ENCODE assay signal across 1 cellular context in the genomic region with DNA sequence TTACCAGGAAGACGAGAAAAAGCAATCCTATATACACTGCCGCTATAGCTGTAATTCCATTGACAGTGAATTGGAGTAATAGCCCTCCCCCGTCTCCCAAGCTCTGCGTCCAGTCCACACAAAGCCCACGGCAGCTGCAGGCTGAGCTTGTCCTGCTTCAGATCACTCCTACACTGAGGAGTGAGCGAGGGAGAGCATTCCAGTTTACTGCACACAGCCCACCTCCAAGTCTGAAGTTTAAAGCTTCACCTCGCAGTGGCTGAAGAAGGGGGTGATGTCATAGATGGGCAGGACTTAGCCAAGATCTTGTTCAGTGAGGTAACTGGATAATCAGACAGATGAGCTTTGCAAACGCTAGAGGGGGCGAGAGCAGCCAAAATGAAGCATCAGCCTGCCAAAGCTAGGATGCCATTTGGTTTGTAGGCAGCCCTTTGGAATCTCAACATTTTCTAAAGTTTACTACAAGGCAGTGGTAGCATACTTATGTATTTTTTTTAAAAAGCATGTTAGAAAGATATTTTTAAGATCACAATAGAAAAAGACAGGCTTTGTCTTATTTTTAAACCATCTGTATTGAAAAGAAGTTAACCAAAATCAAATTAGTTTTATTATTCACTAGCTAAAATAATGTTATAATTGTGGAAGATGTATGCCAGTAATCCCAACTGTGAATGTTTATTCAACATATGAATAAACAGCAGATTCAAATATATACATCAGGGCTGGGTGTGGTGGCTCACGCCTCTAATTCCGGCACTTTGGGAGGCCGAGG.
A peak's percentile ranks its signal among the peaks of the same experiment; 100 is the strongest.
TF ChIP-seq lines count a peak whose summit lies in the region.

A gene (minus strand): TSS at position 213 of the 772 bp plus-strand sequence. CDS start 10,106 bp downstream, outside the sequence.

TF ChIP-seq in HEK293, 187 proteins besides CTCF, POLR2A, EP300 and RAD21 (continued from another document):
- TF ChIP-seq, protein P1, sequence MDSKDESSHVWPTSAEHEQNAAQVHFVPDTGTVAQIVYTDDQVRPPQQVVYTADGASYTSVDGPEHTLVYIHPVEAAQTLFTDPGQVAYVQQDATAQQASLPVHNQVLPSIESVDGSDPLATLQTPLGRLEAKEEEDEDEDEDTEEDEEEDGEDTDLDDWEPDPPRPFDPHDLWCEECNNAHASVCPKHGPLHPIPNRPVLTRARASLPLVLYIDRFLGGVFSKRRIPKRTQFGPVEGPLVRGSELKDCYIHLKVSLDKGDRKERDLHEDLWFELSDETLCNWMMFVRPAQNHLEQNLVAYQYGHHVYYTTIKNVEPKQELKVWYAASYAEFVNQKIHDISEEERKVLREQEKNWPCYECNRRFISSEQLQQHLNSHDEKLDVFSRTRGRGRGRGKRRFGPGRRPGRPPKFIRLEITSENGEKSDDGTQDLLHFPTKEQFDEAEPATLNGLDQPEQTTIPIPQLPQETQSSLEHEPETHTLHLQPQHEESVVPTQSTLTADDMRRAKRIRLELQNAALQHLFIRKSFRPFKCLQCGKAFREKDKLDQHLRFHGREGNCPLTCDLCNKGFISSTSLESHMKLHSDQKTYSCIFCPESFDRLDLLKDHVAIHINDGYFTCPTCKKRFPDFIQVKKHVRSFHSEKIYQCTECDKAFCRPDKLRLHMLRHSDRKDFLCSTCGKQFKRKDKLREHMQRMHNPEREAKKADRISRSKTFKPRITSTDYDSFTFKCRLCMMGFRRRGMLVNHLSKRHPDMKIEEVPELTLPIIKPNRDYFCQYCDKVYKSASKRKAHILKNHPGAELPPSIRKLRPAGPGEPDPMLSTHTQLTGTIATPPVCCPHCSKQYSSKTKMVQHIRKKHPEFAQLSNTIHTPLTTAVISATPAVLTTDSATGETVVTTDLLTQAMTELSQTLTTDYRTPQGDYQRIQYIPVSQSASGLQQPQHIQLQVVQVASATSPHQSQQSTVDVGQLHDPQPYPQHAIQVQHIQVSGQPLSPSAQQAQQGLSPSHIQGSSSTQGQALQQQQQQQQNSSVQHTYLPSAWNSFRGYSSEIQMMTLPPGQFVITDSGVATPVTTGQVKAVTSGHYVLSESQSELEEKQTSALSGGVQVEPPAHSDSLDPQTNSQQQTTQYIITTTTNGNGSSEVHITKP (tag by site-specific recombination; IDR thresholded peaks at IDR 0.05), result peak; percentile 62
- TF ChIP-seq, protein P2, sequence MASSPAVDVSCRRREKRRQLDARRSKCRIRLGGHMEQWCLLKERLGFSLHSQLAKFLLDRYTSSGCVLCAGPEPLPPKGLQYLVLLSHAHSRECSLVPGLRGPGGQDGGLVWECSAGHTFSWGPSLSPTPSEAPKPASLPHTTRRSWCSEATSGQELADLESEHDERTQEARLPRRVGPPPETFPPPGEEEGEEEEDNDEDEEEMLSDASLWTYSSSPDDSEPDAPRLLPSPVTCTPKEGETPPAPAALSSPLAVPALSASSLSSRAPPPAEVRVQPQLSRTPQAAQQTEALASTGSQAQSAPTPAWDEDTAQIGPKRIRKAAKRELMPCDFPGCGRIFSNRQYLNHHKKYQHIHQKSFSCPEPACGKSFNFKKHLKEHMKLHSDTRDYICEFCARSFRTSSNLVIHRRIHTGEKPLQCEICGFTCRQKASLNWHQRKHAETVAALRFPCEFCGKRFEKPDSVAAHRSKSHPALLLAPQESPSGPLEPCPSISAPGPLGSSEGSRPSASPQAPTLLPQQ (tag by site-specific recombination; IDR thresholded peaks at IDR 0.05), result peak; percentile 29; the same call in 1 of the 2 replicates
- TF ChIP-seq ZBTB17 (tag by site-specific recombination; IDR thresholded peaks at IDR 0.05), result peak; percentile 69
- TF ChIP-seq, protein P3, sequence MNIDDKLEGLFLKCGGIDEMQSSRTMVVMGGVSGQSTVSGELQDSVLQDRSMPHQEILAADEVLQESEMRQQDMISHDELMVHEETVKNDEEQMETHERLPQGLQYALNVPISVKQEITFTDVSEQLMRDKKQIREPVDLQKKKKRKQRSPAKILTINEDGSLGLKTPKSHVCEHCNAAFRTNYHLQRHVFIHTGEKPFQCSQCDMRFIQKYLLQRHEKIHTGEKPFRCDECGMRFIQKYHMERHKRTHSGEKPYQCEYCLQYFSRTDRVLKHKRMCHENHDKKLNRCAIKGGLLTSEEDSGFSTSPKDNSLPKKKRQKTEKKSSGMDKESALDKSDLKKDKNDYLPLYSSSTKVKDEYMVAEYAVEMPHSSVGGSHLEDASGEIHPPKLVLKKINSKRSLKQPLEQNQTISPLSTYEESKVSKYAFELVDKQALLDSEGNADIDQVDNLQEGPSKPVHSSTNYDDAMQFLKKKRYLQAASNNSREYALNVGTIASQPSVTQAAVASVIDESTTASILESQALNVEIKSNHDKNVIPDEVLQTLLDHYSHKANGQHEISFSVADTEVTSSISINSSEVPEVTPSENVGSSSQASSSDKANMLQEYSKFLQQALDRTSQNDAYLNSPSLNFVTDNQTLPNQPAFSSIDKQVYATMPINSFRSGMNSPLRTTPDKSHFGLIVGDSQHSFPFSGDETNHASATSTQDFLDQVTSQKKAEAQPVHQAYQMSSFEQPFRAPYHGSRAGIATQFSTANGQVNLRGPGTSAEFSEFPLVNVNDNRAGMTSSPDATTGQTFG (tag by site-specific recombination; IDR thresholded peaks at IDR 0.05; ENCODE audit: borderline replicate concordance), result no peak
- peak; percentile 68; the same call in 1 of the 2 replicates for TF ChIP-seq ZNF16 (tag by site-specific recombination; IDR thresholded peaks at IDR 0.05; ENCODE audit: low read depth)
- TF ChIP-seq, protein P4, sequence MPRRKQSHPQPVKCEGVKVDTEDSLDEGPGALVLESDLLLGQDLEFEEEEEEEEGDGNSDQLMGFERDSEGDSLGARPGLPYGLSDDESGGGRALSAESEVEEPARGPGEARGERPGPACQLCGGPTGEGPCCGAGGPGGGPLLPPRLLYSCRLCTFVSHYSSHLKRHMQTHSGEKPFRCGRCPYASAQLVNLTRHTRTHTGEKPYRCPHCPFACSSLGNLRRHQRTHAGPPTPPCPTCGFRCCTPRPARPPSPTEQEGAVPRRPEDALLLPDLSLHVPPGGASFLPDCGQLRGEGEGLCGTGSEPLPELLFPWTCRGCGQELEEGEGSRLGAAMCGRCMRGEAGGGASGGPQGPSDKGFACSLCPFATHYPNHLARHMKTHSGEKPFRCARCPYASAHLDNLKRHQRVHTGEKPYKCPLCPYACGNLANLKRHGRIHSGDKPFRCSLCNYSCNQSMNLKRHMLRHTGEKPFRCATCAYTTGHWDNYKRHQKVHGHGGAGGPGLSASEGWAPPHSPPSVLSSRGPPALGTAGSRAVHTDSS (tag by site-specific recombination; IDR thresholded peaks at IDR 0.05), result no peak
- TF ChIP-seq ZNF350 (tag by site-specific recombination; IDR thresholded peaks at IDR 0.05), result no peak
- TF ChIP-seq ZSCAN30 (tag by site-specific recombination; IDR thresholded peaks at IDR 0.05), result 0 out of 2 replicates have a peak, but pooled peaks have one; percentile 32
- peak; percentile 50; the same call in 1 of the 2 replicates for TF ChIP-seq SP7 (tag by site-specific recombination; IDR thresholded peaks at IDR 0.05)
- peak; percentile 61 for TF ChIP-seq SP2 (tag by site-specific recombination; IDR thresholded peaks at IDR 0.05)
- TF ChIP-seq TRIM28 (IDR thresholded peaks at IDR 0.05; ENCODE audit: borderline replicate concordance, low read length), result peak; percentile 75; the same call in 1 of the 2 replicates
- TF ChIP-seq IKZF3 (tag by site-specific recombination; IDR thresholded peaks at IDR 0.05), result peak; percentile 71
- no peak for TF ChIP-seq ZNF777 (tag by site-specific recombination; IDR thresholded peaks at IDR 0.05; ENCODE audit: borderline replicate concordance)
- TF ChIP-seq ZNF266 (tag by site-specific recombination; IDR thresholded peaks at IDR 0.05; ENCODE audit: low read depth), result peak; percentile 89; the same call in 1 of the 2 replicates
- peak; percentile 44; the same call in 1 of the 2 replicates for TF ChIP-seq ZNF366 (tag by site-specific recombination; conservative IDR thresholded peaks at IDR 0.05)
- TF ChIP-seq ZNF324 (tag by site-specific recombination; IDR thresholded peaks at IDR 0.05), result no peak
- no peak for TF ChIP-seq ZIC2 (tag by site-specific recombination; IDR thresholded peaks at IDR 0.05)
- TF ChIP-seq ZNF561 (tag by site-specific recombination; IDR thresholded peaks at IDR 0.05; ENCODE audit: borderline replicate concordance), result 0 out of 2 replicates have a peak, but pooled peaks have one; percentile 39
- no peak for TF ChIP-seq ZNF112 (tag by site-specific recombination; IDR thresholded peaks at IDR 0.05)
- peak; percentile 29; the same call in 1 of the 2 replicates for TF ChIP-seq GLIS1 (tag by site-specific recombination; IDR thresholded peaks at IDR 0.05)
- no peak for TF ChIP-seq ZNF571 (tag by site-specific recombination; IDR thresholded peaks at IDR 0.05)
- peak; percentile 86 for TF ChIP-seq ZNF654 (tag by site-specific recombination; IDR thresholded peaks at IDR 0.05; ENCODE audit: low read depth)
- TF ChIP-seq ZEB2 (tag by site-specific recombination; IDR thresholded peaks at IDR 0.05), result peak; percentile 40; the same call in 1 of the 2 replicates
- TF ChIP-seq ZNF2 (tag by site-specific recombination; IDR thresholded peaks at IDR 0.05), result 0 out of 2 replicates have a peak, but pooled peaks have one; percentile 41
- peak; percentile 28; the same call in 1 of the 2 replicates for TF ChIP-seq ZXDB (tag by site-specific recombination; IDR thresholded peaks at IDR 0.05)
- TF ChIP-seq, protein P5, sequence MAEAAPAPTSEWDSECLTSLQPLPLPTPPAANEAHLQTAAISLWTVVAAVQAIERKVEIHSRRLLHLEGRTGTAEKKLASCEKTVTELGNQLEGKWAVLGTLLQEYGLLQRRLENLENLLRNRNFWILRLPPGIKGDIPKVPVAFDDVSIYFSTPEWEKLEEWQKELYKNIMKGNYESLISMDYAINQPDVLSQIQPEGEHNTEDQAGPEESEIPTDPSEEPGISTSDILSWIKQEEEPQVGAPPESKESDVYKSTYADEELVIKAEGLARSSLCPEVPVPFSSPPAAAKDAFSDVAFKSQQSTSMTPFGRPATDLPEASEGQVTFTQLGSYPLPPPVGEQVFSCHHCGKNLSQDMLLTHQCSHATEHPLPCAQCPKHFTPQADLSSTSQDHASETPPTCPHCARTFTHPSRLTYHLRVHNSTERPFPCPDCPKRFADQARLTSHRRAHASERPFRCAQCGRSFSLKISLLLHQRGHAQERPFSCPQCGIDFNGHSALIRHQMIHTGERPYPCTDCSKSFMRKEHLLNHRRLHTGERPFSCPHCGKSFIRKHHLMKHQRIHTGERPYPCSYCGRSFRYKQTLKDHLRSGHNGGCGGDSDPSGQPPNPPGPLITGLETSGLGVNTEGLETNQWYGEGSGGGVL (tag by site-specific recombination; IDR thresholded peaks at IDR 0.05), result no peak
- TF ChIP-seq ZNF549 (tag by site-specific recombination; IDR thresholded peaks at IDR 0.05), result no peak
- TF ChIP-seq, protein P6, sequence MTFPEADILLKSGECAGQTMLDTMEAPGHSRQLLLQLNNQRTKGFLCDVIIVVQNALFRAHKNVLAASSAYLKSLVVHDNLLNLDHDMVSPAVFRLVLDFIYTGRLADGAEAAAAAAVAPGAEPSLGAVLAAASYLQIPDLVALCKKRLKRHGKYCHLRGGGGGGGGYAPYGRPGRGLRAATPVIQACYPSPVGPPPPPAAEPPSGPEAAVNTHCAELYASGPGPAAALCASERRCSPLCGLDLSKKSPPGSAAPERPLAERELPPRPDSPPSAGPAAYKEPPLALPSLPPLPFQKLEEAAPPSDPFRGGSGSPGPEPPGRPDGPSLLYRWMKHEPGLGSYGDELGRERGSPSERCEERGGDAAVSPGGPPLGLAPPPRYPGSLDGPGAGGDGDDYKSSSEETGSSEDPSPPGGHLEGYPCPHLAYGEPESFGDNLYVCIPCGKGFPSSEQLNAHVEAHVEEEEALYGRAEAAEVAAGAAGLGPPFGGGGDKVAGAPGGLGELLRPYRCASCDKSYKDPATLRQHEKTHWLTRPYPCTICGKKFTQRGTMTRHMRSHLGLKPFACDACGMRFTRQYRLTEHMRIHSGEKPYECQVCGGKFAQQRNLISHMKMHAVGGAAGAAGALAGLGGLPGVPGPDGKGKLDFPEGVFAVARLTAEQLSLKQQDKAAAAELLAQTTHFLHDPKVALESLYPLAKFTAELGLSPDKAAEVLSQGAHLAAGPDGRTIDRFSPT (tag by site-specific recombination; IDR thresholded peaks at IDR 0.05), result peak; percentile 18; the same call in 1 of the 2 replicates
- TF ChIP-seq, protein P7, sequence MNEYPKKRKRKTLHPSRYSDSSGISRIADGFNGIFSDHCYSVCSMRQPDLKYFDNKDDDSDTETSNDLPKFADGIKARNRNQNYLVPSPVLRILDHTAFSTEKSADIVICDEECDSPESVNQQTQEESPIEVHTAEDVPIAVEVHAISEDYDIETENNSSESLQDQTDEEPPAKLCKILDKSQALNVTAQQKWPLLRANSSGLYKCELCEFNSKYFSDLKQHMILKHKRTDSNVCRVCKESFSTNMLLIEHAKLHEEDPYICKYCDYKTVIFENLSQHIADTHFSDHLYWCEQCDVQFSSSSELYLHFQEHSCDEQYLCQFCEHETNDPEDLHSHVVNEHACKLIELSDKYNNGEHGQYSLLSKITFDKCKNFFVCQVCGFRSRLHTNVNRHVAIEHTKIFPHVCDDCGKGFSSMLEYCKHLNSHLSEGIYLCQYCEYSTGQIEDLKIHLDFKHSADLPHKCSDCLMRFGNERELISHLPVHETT (tag by site-specific recombination; IDR thresholded peaks at IDR 0.05), result no peak
- TF ChIP-seq, protein P8, sequence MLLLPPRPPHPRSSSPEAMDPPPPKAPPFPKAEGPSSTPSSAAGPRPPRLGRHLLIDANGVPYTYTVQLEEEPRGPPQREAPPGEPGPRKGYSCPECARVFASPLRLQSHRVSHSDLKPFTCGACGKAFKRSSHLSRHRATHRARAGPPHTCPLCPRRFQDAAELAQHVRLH (tag by site-specific recombination; IDR thresholded peaks at IDR 0.05), result no peak
- no peak for TF ChIP-seq ZNF560 (tag by site-specific recombination; IDR thresholded peaks at IDR 0.05; ENCODE audit: borderline replicate concordance)
- TF ChIP-seq ZNF341 (tag by site-specific recombination; IDR thresholded peaks at IDR 0.05; ENCODE audit: low read depth), result peak; percentile 84
